Comparison of ENCODE assay signal across 8 cellular contexts in the genomic region with DNA sequence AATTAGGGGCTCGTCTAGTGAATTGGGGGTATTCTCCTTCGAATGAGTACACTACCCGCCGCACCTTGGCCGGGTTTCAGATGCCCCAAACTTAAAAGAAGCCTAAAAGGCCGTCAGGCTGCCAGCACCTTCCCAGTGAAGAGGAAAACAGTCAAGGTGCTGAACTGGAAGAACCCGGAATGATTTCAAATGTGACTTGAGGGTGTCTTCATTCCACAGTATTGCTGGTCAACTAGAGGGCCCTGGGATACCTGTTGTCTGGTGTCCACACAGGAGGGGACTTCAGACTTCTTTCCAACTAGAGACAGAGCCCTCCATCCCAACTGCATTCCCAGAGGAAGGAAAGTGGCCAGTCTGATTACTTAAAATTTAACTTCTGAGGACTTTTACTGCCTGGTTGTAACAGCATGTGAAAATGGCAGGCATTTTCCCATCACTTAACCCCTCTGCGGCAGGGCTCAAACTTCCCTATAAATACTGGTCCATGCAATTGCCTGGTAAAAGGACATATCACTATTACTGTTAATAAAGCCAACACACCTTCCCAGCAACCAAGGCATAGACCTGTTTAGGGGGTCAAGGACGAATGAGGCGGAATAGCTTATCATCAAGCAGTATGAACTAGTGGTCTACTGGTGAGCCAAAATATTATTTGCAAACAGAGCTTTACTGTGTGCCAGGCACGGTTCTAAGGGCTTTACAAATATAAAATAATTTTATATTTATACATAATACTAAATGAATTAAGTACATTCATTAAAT. TPM values are rescaled to one million over a fixed set of nuclear protein-coding genes. Genes with fewer than 3 reads are reported as not detected.
DNase-seq lines count a peak whose midpoint lies in the region; ATAC-seq and TF ChIP-seq lines count a peak whose summit lies in the region.

No MANE protein-coding gene starts in this region.

- H3K4me3 ChIP-seq in CD4-positive, alpha-beta memory T cell (ENCODE audit: low read length in 2 of 2), result peak overlapping the region; percentile 90 to 98
- H3K4me3 ChIP-seq in NT2/D1 (ENCODE audit: insufficient read length, low read depth) (peak overlapping the region; percentile 58), neural progenitor cell (peak overlapping the region; percentile 61)

- H3K79me2 ChIP-seq in neural progenitor cell (ENCODE audit: low read depth), result peaks cover 10% of the 10 kb centered on the region

- no peaks in the 10 kb centered on the region for H3K9me3 ChIP-seq in CD4-positive, alpha-beta memory T cell (ENCODE audit: control insufficient read depth in 1 of 2, low read length in 2 of 2)
- H3K9me3 ChIP-seq in NT2/D1 (ENCODE audit: insufficient read depth, low read length), result no peaks in the 10 kb centered on the region
- H3K9me3 ChIP-seq in neural progenitor cell (ENCODE audit: low read depth), result no peaks in the 10 kb centered on the region

- peak overlapping the region; percentile 95 to 100 (median 98) for H3K4me3 Mint-ChIP-seq in CD4-positive, alpha-beta memory T cell
- peak overlapping the region; percentile 93 to 99 for H3K4me3 Mint-ChIP-seq in effector memory CD8-positive, alpha-beta T cell
- peak overlapping the region; percentile 93 for H3K4me3 Mint-ChIP-seq in neural progenitor cell

- H3K9me3 Mint-ChIP-seq in CD4-positive, alpha-beta memory T cell, result peaks cover 0 to 3% (median 0%) of the 10 kb centered on the region in 8 donors
- no peaks in the 10 kb centered on the region for H3K9me3 Mint-ChIP-seq in effector memory CD8-positive, alpha-beta T cell
- no peaks in the 10 kb centered on the region for H3K9me3 Mint-ChIP-seq in neural progenitor cell

- ATAC-seq in effector memory CD8-positive, alpha-beta T cell (replicated peaks), result no peak
- no peak for ATAC-seq in HG02852 (IDR thresholded peaks at IDR 0.05; ENCODE audit: unreplicated experiment)
- ATAC-seq in GM18520 (IDR thresholded peaks at IDR 0.05; ENCODE audit: unreplicated experiment), result no peak

- peaks cover 18 to 25% of the 10 kb centered on the region in 2 donors for H3K36me3 Mint-ChIP-seq in CD4-positive, alpha-beta memory T cell
- peaks cover 36% of the 10 kb centered on the region for H3K36me3 Mint-ChIP-seq in effector memory CD8-positive, alpha-beta T cell (ENCODE audit: insufficient read depth)
- no peaks in the 10 kb centered on the region for H3K36me3 Mint-ChIP-seq in neural progenitor cell

- peak overlapping the region; percentile 85 for H3K4me2 ChIP-seq in neural progenitor cell

- H3K4me1 ChIP-seq in CD4-positive, alpha-beta memory T cell (ENCODE audit: insufficient read depth, low read length), result peaks cover 42% of the 10 kb centered on the region
- H3K4me1 ChIP-seq in NT2/D1 (ENCODE audit: insufficient read depth, insufficient read length) (no peaks in the 10 kb centered on the region), neural progenitor cell (no peaks in the 10 kb centered on the region)

- H2AFZ ChIP-seq in neural progenitor cell (replicated peaks), result peak overlapping the region; percentile 81

- DNase-seq in CD4-positive, alpha-beta memory T cell, result no peak
- DNase-seq in NT2/D1 (ENCODE audit: low read depth, low spot score), result no peak
- DNase-seq in effector memory CD8-positive, alpha-beta T cell, result no peak
- DNase-seq in neural progenitor cell (ENCODE audit: low spot score), result no peak
- no peak for DNase-seq in stimulated activated CD4-positive, alpha-beta T cell treated with anti-CD3 and anti-CD28 coated beads, Interleukin-4, amount 100 ng/mL, for 24 hours
- no peak for DNase-seq in HuH-7 (ENCODE audit: low spot score)

- CTCF ChIA-PET in CD4-positive, alpha-beta memory T cell (lab: Charles Lee; ENCODE audit: partially characterized antibody), result interaction anchor here (1.6 kb wide), 1 partner anchor 23 kb away, joined by 4 read pairs; no protein-coding TSS in a partner anchor

- peak overlapping the region; percentile 94 to 100 (median 98) for H3K27ac Mint-ChIP-seq in CD4-positive, alpha-beta memory T cell
- peak overlapping the region; percentile 97 to 100 for H3K27ac Mint-ChIP-seq in effector memory CD8-positive, alpha-beta T cell
- H3K27ac Mint-ChIP-seq in neural progenitor cell, result peak overlapping the region; percentile 66

- peak overlapping the region; percentile 73 for H3K9ac ChIP-seq in NT2/D1 (ENCODE audit: insufficient read length, low read depth)
- no peak overlapping the region for H3K9ac ChIP-seq in neural progenitor cell

- POLR2A ChIA-PET in CD4-positive, alpha-beta memory T cell (lab: Charles Lee; ENCODE audit: partially characterized antibody), result interaction anchor here (0.5 to 4.9 kb wide), 3 partner anchors 17 to 22 kb away, joined by 4 to 38 read pairs (median 6); no protein-coding TSS in a partner anchor

- no peaks in the 10 kb centered on the region for H3K36me3 ChIP-seq in CD4-positive, alpha-beta memory T cell (ENCODE audit: insufficient read depth, low read length)
- H3K36me3 ChIP-seq in NT2/D1 (ENCODE audit: insufficient read depth, insufficient read length, low read length) (no peaks in the 10 kb centered on the region), neural progenitor cell (no peaks in the 10 kb centered on the region)

- intact Hi-C loops in CD4-positive, alpha-beta memory T cell (cut with micrococcal nuclease), result loop anchor here (1.0 to 5.0 kb wide), 4 partner anchors 23 to 145 kb away; partner anchors contain the start of gene RBL1

- no peaks in the 10 kb centered on the region for H4K20me1 ChIP-seq in neural progenitor cell (ENCODE audit: low read depth)

- H3K4me1 Mint-ChIP-seq in CD4-positive, alpha-beta memory T cell, result peaks cover 18 to 48% (median 28%) of the 10 kb centered on the region in 4 donors
- peaks cover 32 to 40% of the 10 kb centered on the region in 2 donors for H3K4me1 Mint-ChIP-seq in effector memory CD8-positive, alpha-beta T cell (ENCODE audit: low read depth in 2 of 2)
- H3K4me1 Mint-ChIP-seq in neural progenitor cell, result peaks cover 11% of the 10 kb centered on the region

- peaks cover 17% of the 10 kb centered on the region for H3F3A ChIP-seq in neural progenitor cell (ENCODE audit: low read depth)

- H3K27me3 ChIP-seq in CD4-positive, alpha-beta memory T cell (ENCODE audit: insufficient read depth, low read length), result no peaks in the 10 kb centered on the region
- H3K27me3 ChIP-seq in NT2/D1 (ENCODE audit: insufficient read depth, insufficient read length), result no peaks in the 10 kb centered on the region
- H3K27me3 ChIP-seq in neural progenitor cell, result no peaks in the 10 kb centered on the region

- no peak for TF ChIP-seq CTCF in neural progenitor cell (IDR thresholded peaks at IDR 0.05)

- H3K27ac ChIP-seq in CD4-positive, alpha-beta memory T cell (ENCODE audit: low read depth, low read length), result peak overlapping the region; percentile 87
- no peak overlapping the region for H3K27ac ChIP-seq in neural progenitor cell

- H3K27me3 Mint-ChIP-seq in CD4-positive, alpha-beta memory T cell, result no peaks in the 10 kb centered on the region
- H3K27me3 Mint-ChIP-seq in effector memory CD8-positive, alpha-beta T cell, result no peaks in the 10 kb centered on the region
- H3K27me3 Mint-ChIP-seq in neural progenitor cell (ENCODE audit: insufficient read depth, low read depth), result peaks cover 25% of the 10 kb centered on the region

RNA-seq across cellular contexts. Expression of gene SAMHD1, which starts 0.7 kb away (rescaled TPM):
- total RNA-seq in CD4-positive, alpha-beta memory T cell, result 100 to 1,000 TPM; 216 to 223 TPM
- 100 to 1,000 TPM; 291 to 332 TPM for polyA plus RNA-seq in CD4-positive, alpha-beta memory T cell
- 12.2 and 29.0 TPM in 2 replicates for total RNA-seq in neural progenitor cell (ENCODE audit: low replicate concordance)
